1 cellular context compared by ENCODE assay signal in genomic region chr5:69042915-69043795, GRCh38.
TF ChIP-seq lines count a peak whose summit lies in the region.

No MANE protein-coding gene starts in this region.

TF ChIP-seq in HepG2, 621 proteins besides CTCF, POLR2A, EP300 and RAD21 (continued from another document and continues in another):
- TF ChIP-seq IRF9 (CRISPR knock-in tag; IDR thresholded peaks at IDR 0.05; ENCODE audit: borderline replicate concordance) (no peak), THRA (CRISPR knock-in tag; IDR thresholded peaks at IDR 0.05; ENCODE audit: borderline replicate concordance) (no peak), ZNF512 (CRISPR knock-in tag; IDR thresholded peaks at IDR 0.05) (no peak), ERF (CRISPR knock-in tag; IDR thresholded peaks at IDR 0.05) (peak; percentile 31; the same call in 1 of the 2 replicates), ZNF318 (CRISPR knock-in tag; IDR thresholded peaks at IDR 0.05) (no peak), GFI1 (CRISPR knock-in tag; IDR thresholded peaks at IDR 0.05; ENCODE audit: borderline replicate concordance) (no peak), ZBTB14 (CRISPR knock-in tag; IDR thresholded peaks at IDR 0.05) (no peak), ZNF18 (CRISPR knock-in tag; IDR thresholded peaks at IDR 0.05; ENCODE audit: insufficient replicate concordance) (no peak), HDAC1 (CRISPR knock-in tag; IDR thresholded peaks at IDR 0.05) (0 out of 2 replicates have a peak, but pooled peaks have one; percentile 29), ZNF850 (CRISPR knock-in tag; conservative IDR thresholded peaks at IDR 0.05) (no peak), ZNF124 (CRISPR knock-in tag; IDR thresholded peaks at IDR 0.05) (peak; percentile 58; the same call in 1 of the 2 replicates), MLXIP (CRISPR knock-in tag; IDR thresholded peaks at IDR 0.05; ENCODE audit: borderline replicate concordance) (no peak), ZNF557 (CRISPR knock-in tag; IDR thresholded peaks at IDR 0.05) (no peak), CSRNP1 (CRISPR knock-in tag; IDR thresholded peaks at IDR 0.05) (no peak), YEATS4 (CRISPR knock-in tag; IDR thresholded peaks at IDR 0.05; ENCODE audit: borderline replicate concordance) (peak; percentile 65), HNRNPK (IDR thresholded peaks at IDR 0.05; ENCODE audit: low read depth, low read length, poor library complexity, severe bottlenecking) (no peak), RARA (CRISPR knock-in tag; IDR thresholded peaks at IDR 0.05) (no peak), ONECUT2 (CRISPR knock-in tag; IDR thresholded peaks at IDR 0.05) (no peak), ZNF619 (CRISPR knock-in tag; IDR thresholded peaks at IDR 0.05) (no peak), GATA4 (IDR thresholded peaks at IDR 0.05; ENCODE audit: borderline replicate concordance, low read depth) (no peak), ZIK1 (CRISPR knock-in tag; IDR thresholded peaks at IDR 0.05; ENCODE audit: borderline replicate concordance, low read depth) (no peak), ZNF552 (CRISPR knock-in tag; IDR thresholded peaks at IDR 0.05; ENCODE audit: borderline replicate concordance) (no peak), SMYD3 (CRISPR knock-in tag; IDR thresholded peaks at IDR 0.05) (no peak), PHF5A (CRISPR knock-in tag; IDR thresholded peaks at IDR 0.05; ENCODE audit: low read depth, unreplicated experiment) (no peak), ZNF101 (CRISPR knock-in tag; IDR thresholded peaks at IDR 0.05; ENCODE audit: borderline replicate concordance, low read depth) (no peak), TRIM24 (CRISPR knock-in tag; IDR thresholded peaks at IDR 0.05) (no peak), ZNF510 (CRISPR knock-in tag; IDR thresholded peaks at IDR 0.05; ENCODE audit: low read depth) (no peak), MYNN (CRISPR knock-in tag; IDR thresholded peaks at IDR 0.05; ENCODE audit: low read depth) (no peak), ZNF224 (CRISPR knock-in tag; IDR thresholded peaks at IDR 0.05) (no peak), ZC3H13 (CRISPR knock-in tag; IDR thresholded peaks at IDR 0.05) (no peak), HNF4A (CRISPR knock-in tag; IDR thresholded peaks at IDR 0.05) (0 out of 2 replicates have a peak, but pooled peaks have one; percentile 4), ARID5B (CRISPR knock-in tag; IDR thresholded peaks at IDR 0.05) (peak; percentile 49; the same call in 1 of the 2 replicates), ZFP41 (CRISPR knock-in tag; IDR thresholded peaks at IDR 0.05; ENCODE audit: borderline replicate concordance) (no peak)
